22 cellular contexts compared by ENCODE assay signal in the genomic region with DNA sequence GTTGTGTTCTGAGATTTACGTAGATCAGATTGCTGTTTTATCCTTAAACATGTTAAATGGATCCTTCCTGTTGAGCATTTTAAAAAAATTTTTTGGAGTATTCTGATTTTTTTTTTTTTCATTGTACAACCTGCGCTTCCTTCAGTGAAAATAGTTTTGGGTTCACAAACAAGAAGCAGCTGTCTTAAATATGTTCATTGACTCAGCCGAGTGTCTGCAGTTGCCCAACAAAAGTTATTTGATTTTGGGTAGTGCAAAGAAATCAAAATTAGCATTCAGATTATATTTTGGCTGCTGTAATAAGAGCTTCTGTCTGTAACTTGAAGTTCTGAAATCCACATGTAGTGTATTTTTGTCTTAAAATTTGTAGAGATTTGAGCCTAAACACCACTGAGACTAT.
"Had no signal": no experiment of that assay in that cellular context is flagged by ENCODE, and none has a peak within 500 bp of the region (broad histone marks: within the 10 kb centered on the region; RNA-seq: fewer than 3 reads in every experiment).

No MANE protein-coding gene starts in this region.

- H3K9me3 Mint-ChIP-seq: activated naive CD8-positive, alpha-beta T cell treated with anti-CD3 and anti-CD28 coated beads, Interleukin-2, amount 10 ng/mL, durations not matched to agents 7 days and 5 days had no signal

- H3K27ac Mint-ChIP-seq: activated CD8-positive, alpha-beta T cell treated with anti-CD3 and anti-CD28 coated beads, Interleukin-2, amount 10 ng/mL, durations not matched to agents 7 days and 5 days; activated naive CD8-positive, alpha-beta T cell treated with anti-CD3 and anti-CD28 coated beads, Interleukin-2, amount 10 ng/mL, durations not matched to agents 7 days and 5 days had no signal

- ATAC-seq: activated CD8-positive, alpha-beta T cell treated with anti-CD3 and anti-CD28 coated beads, Interleukin-2, amount 10 ng/mL, durations not matched to agents 7 days and 5 days; PC-3 had no signal

- H3K27ac ChIP-seq: breast epithelium, SJSA1, VCaP had no signal

- H3K36me3 Mint-ChIP-seq: activated naive CD8-positive, alpha-beta T cell treated with anti-CD3 and anti-CD28 coated beads, Interleukin-2, amount 10 ng/mL, durations not matched to agents 7 days and 5 days had no signal

- H3K4me1 ChIP-seq: breast epithelium, SJSA1 had no signal

- H3K27me3 ChIP-seq: breast epithelium, SJSA1 had no signal

- H3K4me3 Mint-ChIP-seq: activated CD8-positive, alpha-beta T cell treated with anti-CD3 and anti-CD28 coated beads, Interleukin-2, amount 10 ng/mL, durations not matched to agents 7 days and 5 days; activated naive CD8-positive, alpha-beta T cell treated with anti-CD3 and anti-CD28 coated beads, Interleukin-2, amount 10 ng/mL, durations not matched to agents 7 days and 5 days had no signal

- H3K9me3 ChIP-seq: breast epithelium, SJSA1 had no signal

- H3K27me3 Mint-ChIP-seq: activated naive CD8-positive, alpha-beta T cell treated with anti-CD3 and anti-CD28 coated beads, Interleukin-2, amount 10 ng/mL, durations not matched to agents 7 days and 5 days had no signal

- DNase-seq: activated CD4-positive, alpha-beta T cell treated with anti-CD3 and anti-CD28 coated beads for 48 hours; activated CD4-positive, alpha-beta T cell treated with anti-CD3 and anti-CD28 coated beads, Interleukin-2, amount 50 U/mL, for 4 hours; activated CD8-positive, alpha-beta memory T cell treated with anti-CD3 and anti-CD28 coated beads, Interleukin-2, amount 50 U/mL, for 48 hours; activated CD8-positive, alpha-beta T cell treated with anti-CD3 and anti-CD28 coated beads, Interleukin-2, amount 10 ng/mL, durations not matched to agents 7 days and 5 days; activated naive CD4-positive, alpha-beta T cell treated with anti-CD3 and anti-CD28 coated beads, Interleukin-2, amount 50 U/mL, for 16 hours; activated naive CD8-positive, alpha-beta T cell treated with anti-CD3 and anti-CD28 coated beads, Interleukin-2, amount 10 ng/mL, durations not matched to agents 7 days and 5 days; activated T-cell treated with anti-CD3 and anti-CD28 coated beads, Interleukin-2, amount 50 U/mL, for 1 hour; aorta; caudate nucleus; KG1; NCI-H1048; NCI-H187 treated with DMSO at 0.1 percent for 48 hours; NCI-H2081 treated with DMSO at 0.1 percent for 48 hours; NCI-H446; NCI-H524; PC-3; SHP77; T-helper 2 cell; T1000 had no signal

- H3K4me3 ChIP-seq: breast epithelium, SJSA1 had no signal

- H3K36me3 ChIP-seq: breast epithelium, SJSA1 had no signal
